In the genomic region with DNA sequence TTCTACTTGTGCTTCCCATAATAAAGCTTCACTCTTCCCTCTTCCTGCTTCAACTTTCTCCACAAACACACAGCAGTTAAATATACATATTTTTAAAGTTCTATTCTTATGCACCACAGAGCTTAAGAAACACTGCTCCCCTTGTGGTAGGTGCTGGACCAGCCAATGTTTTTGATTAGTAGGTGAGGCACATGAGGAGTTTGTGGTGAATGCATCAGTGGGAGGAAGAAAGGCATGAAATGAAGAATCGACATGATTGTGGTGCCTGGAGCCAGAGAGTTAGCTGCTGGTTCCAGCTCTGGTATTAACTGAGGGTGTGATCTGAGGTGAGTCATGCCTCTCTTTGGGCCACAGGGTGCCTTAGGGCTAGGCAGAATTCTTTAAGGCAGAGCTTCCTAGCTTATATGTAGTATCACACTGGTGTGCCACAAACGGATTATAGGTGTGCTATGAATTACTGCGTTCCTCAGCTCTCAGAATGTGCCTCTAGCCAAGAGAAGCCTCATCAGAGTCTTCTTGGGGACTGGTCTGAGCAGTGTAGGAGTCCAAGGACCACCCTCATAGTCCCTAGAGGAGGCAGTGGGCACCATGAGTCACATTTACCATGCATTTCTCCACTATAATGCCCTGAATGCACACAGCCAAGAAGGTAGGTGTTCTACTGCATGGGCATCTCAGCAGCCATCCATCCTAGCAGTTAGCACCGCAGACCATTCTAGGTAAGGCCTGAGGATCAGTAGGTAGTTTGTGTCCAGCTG, we compare ENCODE assay signal across 9 cellular contexts.
A peak's percentile ranks its signal among the peaks of the same experiment; 100 is the strongest.
DNase-seq lines count a peak whose midpoint lies in the region; ATAC-seq and TF ChIP-seq lines count a peak whose summit lies in the region.
"Had no signal": no experiment of that assay in that cellular context is flagged by ENCODE, and none has a peak within 500 bp of the region (broad histone marks: within the 10 kb centered on the region; RNA-seq: fewer than 3 reads in every experiment).

No MANE protein-coding gene starts in this region.

- no peaks in the 10 kb centered on the region for H3K27me3 Mint-ChIP-seq in neural progenitor cell (ENCODE audit: insufficient read depth, low read depth)

- H3K4me3 ChIP-seq in AG09309 (ENCODE audit: control insufficient read depth, low read depth, low read length) (no peak overlapping the region), neural progenitor cell (no peak overlapping the region)

- H3K9me3 ChIP-seq in neural progenitor cell (ENCODE audit: low read depth) = no peaks in the 10 kb centered on the region

- H3K4me1 Mint-ChIP-seq in neural progenitor cell = no peaks in the 10 kb centered on the region

- H3K79me2 ChIP-seq in neural progenitor cell (ENCODE audit: low read depth) = no peaks in the 10 kb centered on the region

- peak; percentile 57 for ATAC-seq in GM18870 (IDR thresholded peaks at IDR 0.05; ENCODE audit: unreplicated experiment)
- ATAC-seq in HG03039 (IDR thresholded peaks at IDR 0.05; ENCODE audit: unreplicated experiment) = peak; percentile 66
- ATAC-seq: right cardiac atrium had no signal

- DNase-seq in AG09309 (ENCODE audit: low read depth) (peak; percentile 88), RWPE1 (ENCODE audit: low spot score) (peak; percentile 71), amniotic epithelial cell (ENCODE audit: low read depth) (peak; percentile 95), neural progenitor cell (ENCODE audit: low spot score) (no peak), NCI-H1694 treated with DMSO at 0.1 percent for 48 hours (lab: John Stamatoyannopoulos, UW) (no peak), midbrain (lab: John Stamatoyannopoulos, UW) (no peak)

- H3K27ac ChIP-seq in RWPE1 = peak overlapping the region; percentile 68
- H3K27ac ChIP-seq in neural progenitor cell = no peak overlapping the region

- H3K9me3 Mint-ChIP-seq in neural progenitor cell = peaks cover 6% of the 10 kb centered on the region

- no peak overlapping the region for H3K9ac ChIP-seq in neural progenitor cell

- CTCF ChIA-PET in RWPE1 (lab: Yijun Ruan, JAX) = interaction anchor here (0.5 to 1.7 kb wide), 9 partner anchors 9 to 490 kb away, joined by 3 to 12 read pairs (median 4); no protein-coding TSS in a partner anchor

- no peaks in the 10 kb centered on the region for H3K36me3 Mint-ChIP-seq in neural progenitor cell

- no peaks in the 10 kb centered on the region for H3K36me3 ChIP-seq in neural progenitor cell

- no peaks in the 10 kb centered on the region for H4K20me1 ChIP-seq in neural progenitor cell (ENCODE audit: low read depth)

- H3K27ac Mint-ChIP-seq in neural progenitor cell = no peak overlapping the region

- no peak overlapping the region for H2AFZ ChIP-seq in neural progenitor cell (replicated peaks)

- POLR2A ChIA-PET in RWPE1 (lab: Yijun Ruan, JAX; ENCODE audit: low non-redundant PET) = no interaction called here

- no peak overlapping the region for H3K4me2 ChIP-seq in neural progenitor cell

- H3K4me1 ChIP-seq in neural progenitor cell = no peaks in the 10 kb centered on the region

- H3F3A ChIP-seq in neural progenitor cell (ENCODE audit: low read depth) = peaks cover 8% of the 10 kb centered on the region

- no peak overlapping the region for H3K4me3 Mint-ChIP-seq in neural progenitor cell

- TF ChIP-seq CTCF in AG09309 (IDR thresholded peaks at IDR 0.05; ENCODE audit: control insufficient read depth, insufficient read depth, low read depth, low read length, missing control alignments) = peak; percentile 75
- TF ChIP-seq CTCF in RWPE1 (conservative IDR thresholded peaks at IDR 0.05; ENCODE audit: low read depth) = no peak; the same call in 1 of the 2 replicates
- TF ChIP-seq CTCF in neural progenitor cell (IDR thresholded peaks at IDR 0.05) = peak; percentile 28

- no peaks in the 10 kb centered on the region for H3K27me3 ChIP-seq in neural progenitor cell

Comparison
In these comparisons a context has a peak if more than half of its experiments do, and no peak if none do; other contexts are left out.
1. DNase-seq: peak in AG09309 (single experiment), RWPE1 (single experiment) and amniotic epithelial cell (single experiment); none in neural progenitor cell (single experiment), NCI-H1694 treated with DMSO at 0.1 percent for 48 hours (single experiment) and midbrain (single experiment).